In the genomic region with DNA sequence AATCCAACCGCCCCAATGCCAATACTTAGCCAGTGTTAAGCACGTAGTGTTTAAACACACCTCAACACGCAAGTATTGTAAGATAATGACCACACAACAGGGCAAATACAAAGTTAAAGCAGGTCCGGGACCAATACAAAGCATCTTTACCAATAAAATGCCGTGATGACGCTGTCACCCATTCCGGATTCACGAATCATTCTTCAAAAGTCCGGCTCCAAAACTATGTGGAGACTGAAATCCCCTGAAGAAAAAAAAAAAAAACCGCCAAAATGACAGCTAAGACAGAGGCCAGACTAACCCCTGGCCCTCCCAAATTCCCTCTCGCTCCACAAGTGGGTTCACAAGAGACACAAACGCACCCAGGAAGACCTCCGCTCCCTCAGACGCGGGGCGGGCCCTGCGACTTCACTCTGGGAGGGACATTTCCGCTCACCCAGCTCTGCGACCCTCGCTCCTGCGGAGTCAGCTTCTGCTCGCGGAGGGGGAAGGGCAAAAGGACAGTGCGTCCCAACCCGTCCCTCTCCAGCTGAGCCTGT, we compare ENCODE assay signal across 8 cellular contexts. TPM values are rescaled to one million over a fixed set of nuclear protein-coding genes. Genes with fewer than 3 reads are reported as not detected.
A peak's percentile ranks its signal among the peaks of the same experiment; 100 is the strongest.
DNase-seq lines count a peak whose midpoint lies in the region; ATAC-seq lines count a peak whose summit lies in the region.

No MANE protein-coding gene starts in this region.

- peak overlapping the region; percentile 95 to 98 (median 97) for H3K27ac Mint-ChIP-seq in CD4-positive, CD25-positive, alpha-beta regulatory T cell

- H3K4me3 ChIP-seq in CD4-positive, CD25-positive, alpha-beta regulatory T cell (ENCODE audit: low read depth, low read length) = peak overlapping the region; percentile 99
- H3K4me3 ChIP-seq in mononuclear cell (ENCODE audit: low read length) = peak overlapping the region; percentile 82

- ATAC-seq in CD4-positive, CD25-positive, alpha-beta regulatory T cell (ENCODE audit: low read depth in 2 of 2) = peak; percentile 6
- ATAC-seq in GM19452 (IDR thresholded peaks at IDR 0.05; ENCODE audit: unreplicated experiment) (peak; percentile 51), HG03460 (IDR thresholded peaks at IDR 0.05; ENCODE audit: unreplicated experiment) (peak; percentile 43)

- peak overlapping the region; percentile 93 to 96 (median 94) for H3K4me3 Mint-ChIP-seq in CD4-positive, CD25-positive, alpha-beta regulatory T cell

- no peak for DNase-seq in CD4-positive, CD25-positive, alpha-beta regulatory T cell
- peak; percentile 3 for DNase-seq in brain pericyte (ENCODE audit: low read depth, low spot score)
- no peak for DNase-seq in NAMALWA (ENCODE audit: low spot score)
- DNase-seq in KG1 (lab: John Stamatoyannopoulos, UW) = no peak
- DNase-seq in SKM-1 treated with dmso at 0.1 percent for 144 hours (lab: John Stamatoyannopoulos, UW; ENCODE audit: unreplicated experiment) = no peak

- peaks cover 0 to 2% (median 0%) of the 10 kb centered on the region in 7 donors for H3K9me3 Mint-ChIP-seq in CD4-positive, CD25-positive, alpha-beta regulatory T cell

- no peaks in the 10 kb centered on the region for H3K27me3 Mint-ChIP-seq in CD4-positive, CD25-positive, alpha-beta regulatory T cell

- peaks cover 32 to 70% (median 47%) of the 10 kb centered on the region in 4 donors for H3K4me1 Mint-ChIP-seq in CD4-positive, CD25-positive, alpha-beta regulatory T cell

- H3K27ac ChIP-seq in CD4-positive, CD25-positive, alpha-beta regulatory T cell (ENCODE audit: insufficient read depth, low read length, poor library complexity, severe bottlenecking) = peak overlapping the region; percentile 93

- peaks cover 9% of the 10 kb centered on the region for H3K36me3 Mint-ChIP-seq in CD4-positive, CD25-positive, alpha-beta regulatory T cell

- no peaks in the 10 kb centered on the region for H3K9me3 ChIP-seq in CD4-positive, CD25-positive, alpha-beta regulatory T cell (ENCODE audit: control insufficient read depth in 2 of 2, low read length in 2 of 2)
- no peaks in the 10 kb centered on the region for H3K9me3 ChIP-seq in mononuclear cell (ENCODE audit: low read depth, low read length)

- H3K36me3 ChIP-seq in CD4-positive, CD25-positive, alpha-beta regulatory T cell (ENCODE audit: control insufficient read depth, insufficient read depth, low read length) = peaks cover 3% of the 10 kb centered on the region

- H3K4me1 ChIP-seq in CD4-positive, CD25-positive, alpha-beta regulatory T cell (ENCODE audit: control insufficient read depth, insufficient read depth, low read length, poor library complexity, severe bottlenecking) = peaks cover 29% of the 10 kb centered on the region
- peaks cover 22% of the 10 kb centered on the region for H3K4me1 ChIP-seq in mononuclear cell (ENCODE audit: insufficient read depth, low read length)

- H3K27me3 ChIP-seq in CD4-positive, CD25-positive, alpha-beta regulatory T cell (ENCODE audit: control insufficient read depth, insufficient read depth, low read length) = no peaks in the 10 kb centered on the region
- no peaks in the 10 kb centered on the region for H3K27me3 ChIP-seq in mononuclear cell (ENCODE audit: insufficient read depth, low read length)

RNA-seq across cellular contexts. Expression of a gene that starts 0.6 kb away (rescaled TPM):
- 4.8 TPM for total RNA-seq in CD4-positive, CD25-positive, alpha-beta regulatory T cell
- 10 to 100 TPM in 1 of 4 donors, 1 to 10 TPM in 3; 8.9 to 12.5 (median 9.3) TPM for polyA plus RNA-seq in CD4-positive, CD25-positive, alpha-beta regulatory T cell
- 2.4 TPM for total RNA-seq in mononuclear cell

RNA-seq across cellular contexts. Expression of a gene that starts 0.8 kb away (rescaled TPM):
- total RNA-seq in CD4-positive, CD25-positive, alpha-beta regulatory T cell = 10.2 TPM
- polyA plus RNA-seq in CD4-positive, CD25-positive, alpha-beta regulatory T cell = 10 to 100 TPM in 1 of 4 donors, 1 to 10 TPM in 3; 6.7 to 10.0 (median 8.0) TPM
- total RNA-seq in mononuclear cell = 5.2 TPM

RNA-seq across cellular contexts. Expression of a gene that starts 43.9 kb away (rescaled TPM):
- total RNA-seq in CD4-positive, CD25-positive, alpha-beta regulatory T cell = 511 TPM
- polyA plus RNA-seq in CD4-positive, CD25-positive, alpha-beta regulatory T cell = 100 to 1,000 TPM; 279 to 452 (median 362) TPM
- 745 TPM for total RNA-seq in mononuclear cell

RNA-seq across cellular contexts. Expression of a gene that starts 44.3 kb away (rescaled TPM):
- total RNA-seq in CD4-positive, CD25-positive, alpha-beta regulatory T cell = 20.3 TPM
- 1 to 10 TPM in 2 of 4 donors, under 1 TPM in 2; 0.78 to 1.8 (median 0.97) TPM for polyA plus RNA-seq in CD4-positive, CD25-positive, alpha-beta regulatory T cell
- total RNA-seq in mononuclear cell = 13.4 TPM
